In the genomic region with DNA sequence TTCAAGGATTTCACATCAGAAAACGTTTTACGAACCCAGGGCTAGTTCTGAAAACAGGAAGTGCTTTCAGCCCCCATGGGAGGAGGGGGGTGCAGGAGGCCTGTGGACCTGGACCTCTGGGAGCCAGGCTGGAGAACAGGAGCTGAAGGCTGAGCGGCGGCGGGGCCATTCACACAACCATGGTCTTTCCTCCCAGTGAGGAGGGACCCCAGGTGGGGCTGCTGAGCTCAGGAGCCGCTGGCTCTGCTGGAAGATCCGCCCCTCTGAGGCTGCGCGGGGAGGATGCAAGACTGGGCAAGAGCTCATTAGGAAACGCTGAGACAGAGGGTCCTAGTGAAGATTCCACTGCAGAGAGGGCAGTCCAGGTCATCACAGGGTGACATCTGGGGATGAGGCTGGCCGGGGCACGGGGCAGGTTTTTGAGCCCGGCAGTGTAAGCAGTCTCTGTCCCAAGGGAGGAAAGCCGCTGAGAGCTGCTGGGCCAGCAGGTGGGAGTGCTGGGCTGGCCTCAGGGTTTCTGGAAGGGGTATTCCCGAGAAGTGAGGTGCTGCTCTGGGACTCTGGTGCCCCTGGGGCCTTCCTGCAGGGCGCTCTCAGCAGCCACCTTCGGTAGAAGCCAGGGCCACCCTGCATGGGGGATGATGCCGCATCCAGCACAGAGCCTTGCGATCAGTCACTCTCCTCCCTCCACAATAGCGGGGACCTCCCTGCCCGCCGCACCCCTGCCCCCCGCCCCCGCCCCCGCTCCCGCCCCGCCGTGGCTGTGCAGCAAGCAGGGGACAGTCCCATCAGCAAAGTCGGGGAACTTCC, we compare ENCODE assay signal across 8 cellular contexts. TPM values are rescaled to one million over a fixed set of nuclear protein-coding genes. Genes with fewer than 3 reads are reported as not detected.
A peak's percentile ranks its signal among the peaks of the same experiment; 100 is the strongest.
DNase-seq lines count a peak whose midpoint lies in the region; ATAC-seq and TF ChIP-seq lines count a peak whose summit lies in the region.

No MANE protein-coding gene starts in this region.

- peak overlapping the region; percentile 2 for H3K4me3 ChIP-seq in kidney epithelial cell (ENCODE audit: low read depth, low read length)

- H3K27me3 Mint-ChIP-seq in CD4-positive, alpha-beta T cell = no peaks in the 10 kb centered on the region
- H3K27me3 Mint-ChIP-seq in activated naive CD8-positive, alpha-beta T cell treated with anti-CD3 and anti-CD28 coated beads, Interleukin-2, amount 50 U/mL, for 24 hours = no peaks in the 10 kb centered on the region

- peak overlapping the region; percentile 98 for H3K27ac Mint-ChIP-seq in CD4-positive, alpha-beta T cell
- H3K27ac Mint-ChIP-seq in activated naive CD8-positive, alpha-beta T cell treated with anti-CD3 and anti-CD28 coated beads, Interleukin-2, amount 50 U/mL, for 24 hours = peak overlapping the region; percentile 83

- peak in 8 of 10 experiments; percentile 23 to 52 (median 32) for DNase-seq in CD4-positive, alpha-beta T cell
- DNase-seq in NOMO-1 treated with DMSO at 0.1 percent for 48 hours (lab: John Stamatoyannopoulos, UW; ENCODE audit: unreplicated experiment) (peak; percentile 43), kidney epithelial cell (ENCODE audit: low read depth) (no peak)
- peak; percentile 32 for DNase-seq in activated naive CD8-positive, alpha-beta T cell treated with anti-CD3 and anti-CD28 coated beads, Interleukin-2, amount 50 U/mL, for 24 hours
- DNase-seq in stimulated activated naive CD4-positive, alpha-beta T cell treated with Interleukin-2 at 50 U/mL for 16 hours (lab: John Stamatoyannopoulos, UW) = peak; percentile 31

- no peaks in the 10 kb centered on the region for H3K9me3 Mint-ChIP-seq in CD4-positive, alpha-beta T cell
- no peaks in the 10 kb centered on the region for H3K9me3 Mint-ChIP-seq in activated naive CD8-positive, alpha-beta T cell treated with anti-CD3 and anti-CD28 coated beads, Interleukin-2, amount 50 U/mL, for 24 hours

- H3K36me3 Mint-ChIP-seq in CD4-positive, alpha-beta T cell (ENCODE audit: low read depth) = peaks cover 69% of the 10 kb centered on the region
- peaks cover 6% of the 10 kb centered on the region for H3K36me3 Mint-ChIP-seq in activated naive CD8-positive, alpha-beta T cell treated with anti-CD3 and anti-CD28 coated beads, Interleukin-2, amount 50 U/mL, for 24 hours (ENCODE audit: low read depth)

- H3K27ac ChIP-seq in CD4-positive, alpha-beta T cell (ENCODE audit: low read depth, low read length) = peak overlapping the region; percentile 81

- peak; percentile 82 for ATAC-seq in CD4-positive, alpha-beta T cell (ENCODE audit: poor library complexity)
- ATAC-seq in GM21576 (IDR thresholded peaks at IDR 0.05; ENCODE audit: unreplicated experiment) = peak; percentile 30
- ATAC-seq in activated naive CD8-positive, alpha-beta T cell treated with anti-CD3 and anti-CD28 coated beads, Interleukin-2, amount 50 U/mL, for 24 hours = peak; percentile 57
- ATAC-seq in HG03457 (IDR thresholded peaks at IDR 0.05; ENCODE audit: unreplicated experiment) = no peak
- ATAC-seq in GM19035 (IDR thresholded peaks at IDR 0.05; ENCODE audit: unreplicated experiment) = no peak

- H3K4me1 Mint-ChIP-seq in CD4-positive, alpha-beta T cell (ENCODE audit: low read depth) = peaks cover 87% of the 10 kb centered on the region
- peaks cover 74% of the 10 kb centered on the region for H3K4me1 Mint-ChIP-seq in activated naive CD8-positive, alpha-beta T cell treated with anti-CD3 and anti-CD28 coated beads, Interleukin-2, amount 50 U/mL, for 24 hours

- intact Hi-C loops in CD4-positive, alpha-beta T cell (cut with DNase I, micrococcal nuclease) = no loop called here

- H3K4me3 Mint-ChIP-seq in CD4-positive, alpha-beta T cell = peak overlapping the region; percentile 88
- peak overlapping the region; percentile 72 for H3K4me3 Mint-ChIP-seq in activated naive CD8-positive, alpha-beta T cell treated with anti-CD3 and anti-CD28 coated beads, Interleukin-2, amount 50 U/mL, for 24 hours

- POLR2A ChIA-PET in CD4-positive, alpha-beta T cell (lab: Charles Lee) = interaction anchor here (0.7 to 6.6 kb wide), 13 partner anchors 7 to 694 kb away, joined by 3 to 87 read pairs (median 4); a partner anchor contains a TSS

- H3K27me3 ChIP-seq in CD4-positive, alpha-beta T cell (ENCODE audit: control insufficient read depth, insufficient read depth, low read length) = no peaks in the 10 kb centered on the region
- H3K27me3 ChIP-seq in kidney epithelial cell (ENCODE audit: control insufficient read depth, insufficient read depth, low read length) = peaks cover 11% of the 10 kb centered on the region

- TF ChIP-seq CTCF in CD4-positive, alpha-beta T cell (IDR thresholded peaks at IDR 0.05) = no peak
- TF ChIP-seq CTCF in kidney epithelial cell (IDR thresholded peaks at IDR 0.05; ENCODE audit: insufficient read depth, low read length, poor library complexity, severe bottlenecking) = peak; percentile 56

- CTCF ChIA-PET in CD4-positive, alpha-beta T cell (lab: Charles Lee) = interaction anchor here (1.0 to 2.5 kb wide), 2 partner anchors 21 to 86 kb away, joined by 3 to 9 read pairs; no protein-coding TSS in a partner anchor

- no peaks in the 10 kb centered on the region for H3K36me3 ChIP-seq in kidney epithelial cell (ENCODE audit: control insufficient read depth, insufficient read depth, low read length)

- no peaks in the 10 kb centered on the region for H3K9me3 ChIP-seq in CD4-positive, alpha-beta T cell (ENCODE audit: control insufficient read depth, low read length)

RNA-seq across cellular contexts. Expression of a gene that starts 7.5 kb away (rescaled TPM):
- total RNA-seq in CD4-positive, alpha-beta T cell = 10 to 100 TPM; 77.8 to 87.1 TPM
- 1.2 and 1.4 TPM in 2 replicates for total RNA-seq in kidney epithelial cell

RNA-seq across cellular contexts. Expression of a gene that starts 52.7 kb away (rescaled TPM):
- total RNA-seq in CD4-positive, alpha-beta T cell = not detected
- total RNA-seq in kidney epithelial cell = 4.5 and 6.1 TPM in 2 replicates

RNA-seq across cellular contexts. Expression of a gene that starts 56.7 kb away (rescaled TPM):
- total RNA-seq in CD4-positive, alpha-beta T cell = 10 to 100 TPM; 82.3 to 86.3 TPM
- 40.8 and 48.7 TPM in 2 replicates for total RNA-seq in kidney epithelial cell

Comparison
In these comparisons a context has a peak if more than half of its experiments do, and no peak if none do; other contexts are left out.
1. ATAC-seq: peak in CD4-positive, alpha-beta T cell (single experiment), GM21576 (single experiment) and activated naive CD8-positive, alpha-beta T cell treated with anti-CD3 and anti-CD28 coated beads, Interleukin-2, amount 50 U/mL, for 24 hours (single experiment); none in HG03457 (single experiment) and GM19035 (single experiment).
2. RNA of a gene that starts 7.5 kb away (total RNA-seq): 77.8 to 87.1 TPM in CD4-positive, alpha-beta T cell; 1.2 to 1.4 TPM in kidney epithelial cell; every median in the first group is over 10 times any median in the second.